Comparison of ENCODE assay signal across 16 cellular contexts in the genomic region with DNA sequence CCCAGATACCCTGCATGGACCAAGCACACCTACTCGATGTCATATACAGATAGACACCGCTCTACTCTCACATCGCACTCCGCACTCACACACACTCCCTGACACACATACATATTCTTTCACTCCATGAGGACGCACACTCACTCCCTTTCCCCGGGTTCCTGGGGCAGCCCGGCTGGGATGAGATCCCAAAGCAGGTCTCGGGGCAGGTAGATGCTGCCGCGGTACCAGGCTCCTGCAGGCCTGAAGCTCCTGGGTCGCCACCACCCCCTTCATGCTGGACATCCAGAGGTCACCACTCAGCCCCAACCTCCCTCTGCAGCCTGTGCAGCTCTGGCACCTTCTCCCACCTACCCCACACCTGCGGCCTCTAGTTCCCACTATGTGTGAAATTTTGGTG. TPM values are rescaled to one million over a fixed set of nuclear protein-coding genes. Genes with fewer than 3 reads are reported as not detected.
A peak's percentile ranks its signal among the peaks of the same experiment; 100 is the strongest.
DNase-seq lines count a peak whose midpoint lies in the region; ATAC-seq, FAIRE-seq and TF ChIP-seq lines count a peak whose summit lies in the region.
"Had no signal": no experiment of that assay in that cellular context is flagged by ENCODE, and none has a peak within 500 bp of the region (broad histone marks: within the 10 kb centered on the region; RNA-seq: fewer than 3 reads in every experiment).

No MANE protein-coding gene starts in this region.

- H3K4me1 ChIP-seq in H1 (replicated peaks in 1 of 4; ENCODE audit: control insufficient read depth in 3 of 4, insufficient read depth in 4 of 4, low read length in 3 of 4) (peaks cover 0 to 26% (median 17%) of the 10 kb centered on the region in 4 experiments; a peak in 6 of 7 replicates), breast epithelium (no peaks in the 10 kb centered on the region)

- no peak overlapping the region for H2BK12ac ChIP-seq in H1 (ENCODE audit: low read depth, low read length)

- ATAC-seq in stimulated activated naive B cell treated with anti-CD40 and anti-IgM and Interleukin-4, amounts not matched to agents 10 μg/mL and 1 μg/mL and 100 μg/mL, for 72 hours (replicated peaks): no peak
- ATAC-seq in HG02759 (IDR thresholded peaks at IDR 0.05; ENCODE audit: unreplicated experiment): no peak
- ATAC-seq: HCT116 had no signal

- no peak overlapping the region for H2BK15ac ChIP-seq in H1 (ENCODE audit: low read length)

- H3K23me2 ChIP-seq in H1 (ENCODE audit: low read depth, low read length): peaks cover 7% of the 10 kb centered on the region; the same call in 1 of the 2 replicates

- H3K56ac ChIP-seq in H1 (replicated peaks; ENCODE audit: insufficient read length, low read depth, low read length): no peak overlapping the region

- no peak for TF ChIP-seq RAD21 in H1 (IDR thresholded peaks at IDR 0.05 in 1 of 2, conservative IDR thresholded peaks at IDR 0.05 in 1 of 2; ENCODE audit: low read depth in 2 of 2, low read length in 2 of 2)

- CTCF ChIA-PET in H1 (lab: Charles Lee; ENCODE audit: partially characterized antibody): interaction anchor here (0.6 to 12.7 kb wide), 9 partner anchors 9 to 514 kb away, joined by 3 to 276 read pairs (median 5); a partner anchor contains a TSS

- H4K5ac ChIP-seq in H1 (ENCODE audit: insufficient read length, low read depth, low read length): no peak overlapping the region

- peaks cover 75 to 81% of the 10 kb centered on the region in 2 donors for H3K27me3 Mint-ChIP-seq in stimulated activated naive B cell treated with anti-CD40 and anti-IgM and Interleukin-4, amounts not matched to agents 10 μg/mL and 1 μg/mL and 100 μg/mL, for 72 hours
- peaks cover 66% of the 10 kb centered on the region for H3K27me3 Mint-ChIP-seq in T-helper 2 cell treated with Interferon-gamma antibody and Interleukin-4, amounts not matched to agents 5 μg/mL and 100 μg/mL, for 36 hours (ENCODE audit: low read depth)

- no peak overlapping the region for H3K23ac ChIP-seq in H1 (ENCODE audit: insufficient read length)

- no peak overlapping the region for H3K18ac ChIP-seq in H1 (ENCODE audit: extremely low read depth, low read length)

- no peak for TF ChIP-seq EP300 in H1 (IDR thresholded peaks at IDR 0.05; ENCODE audit: borderline replicate concordance in 1 of 2, low read depth in 2 of 2, low read length in 2 of 2)

- no peak overlapping the region for H2AK5ac ChIP-seq in H1 (ENCODE audit: low read depth, low read length)

- H3K14ac ChIP-seq in H1 (ENCODE audit: insufficient read length): no peak overlapping the region

- H3K9me3 Mint-ChIP-seq in stimulated activated naive B cell treated with anti-CD40 and anti-IgM and Interleukin-4, amounts not matched to agents 10 μg/mL and 1 μg/mL and 100 μg/mL, for 72 hours: no peaks in the 10 kb centered on the region
- no peaks in the 10 kb centered on the region for H3K9me3 Mint-ChIP-seq in T-helper 2 cell treated with Interferon-gamma antibody and Interleukin-4, amounts not matched to agents 5 μg/mL and 100 μg/mL, for 36 hours

- intact Hi-C loops in breast epithelium (cut with DNase I; ENCODE audit: low total_unique reads): no loop called here

- H3K4me3 ChIP-seq in H7 (ENCODE audit: insufficient read depth, low read depth, low read length) (no peak overlapping the region), H1 (ENCODE audit: extremely low read depth in 1 of 4, insufficient read depth in 2 of 4, low read depth in 3 of 4, low read length in 4 of 4) (no peak overlapping the region), breast epithelium (no peak overlapping the region)

- H3K36me3 ChIP-seq in H7 (replicated peaks; ENCODE audit: control insufficient read depth, insufficient read depth, low read length): peaks cover 11% of the 10 kb centered on the region
- H3K36me3 ChIP-seq in H1 (ENCODE audit: control insufficient read depth in 2 of 4, insufficient read depth in 4 of 4, low read length in 3 of 4): peaks cover 5 to 20% (median 7%) of the 10 kb centered on the region in 4 experiments; a peak in 6 of 8 replicates
- H3K36me3 ChIP-seq in breast epithelium: no peaks in the 10 kb centered on the region

- TF ChIP-seq POLR2A in H1 (IDR thresholded peaks at IDR 0.05; ENCODE audit: control extremely low read depth in 1 of 2, low read depth in 2 of 2, low read length in 2 of 2) (no peak), breast epithelium (IDR thresholded peaks at IDR 0.05) (no peak)

- H2BK120ac ChIP-seq in H1 (replicated peaks; ENCODE audit: low read depth, low read length): no peak overlapping the region

- no peak overlapping the region for H3K4ac ChIP-seq in H1 (replicated peaks; ENCODE audit: insufficient read length, low read depth, low read length)

- peaks cover 0 to 6% of the 10 kb centered on the region in 2 experiments; a peak in 1 of 4 replicates for H3K9me3 ChIP-seq in H1 (ENCODE audit: insufficient read depth in 2 of 2, low read depth in 1 of 2, low read length in 1 of 2)
- H3K9me3 ChIP-seq in breast epithelium: no peaks in the 10 kb centered on the region
- H3K9me3 ChIP-seq: Caco-2 had no signal

- peaks cover 6 to 9% of the 10 kb centered on the region in 2 experiments for H4K20me1 ChIP-seq in H1 (replicated peaks in 1 of 2; ENCODE audit: control insufficient read depth in 1 of 2, insufficient read depth in 2 of 2, low read length in 2 of 2)

- no peak overlapping the region for H3K4me2 ChIP-seq in H1 (ENCODE audit: insufficient read depth in 1 of 2, low read depth in 2 of 2, low read length in 2 of 2)

- H4K8ac ChIP-seq in H1 (ENCODE audit: extremely low read depth, insufficient read depth, low read length): no peak overlapping the region

- no peak for TF ChIP-seq CTCF in H1 (IDR thresholded peaks at IDR 0.05; ENCODE audit: control extremely low read depth in 1 of 3, insufficient read depth in 1 of 3, low read depth in 1 of 3, low read length in 3 of 3)
- no peak for TF ChIP-seq CTCF in breast epithelium (IDR thresholded peaks at IDR 0.05)

- no peak overlapping the region for H4K91ac ChIP-seq in H1 (replicated peaks; ENCODE audit: insufficient read length, low read length)

- H2BK20ac ChIP-seq in H1 (ENCODE audit: low read length): no peak overlapping the region

- peaks cover 0 to 6% of the 10 kb centered on the region in 2 donors for H3K36me3 Mint-ChIP-seq in stimulated activated naive B cell treated with anti-CD40 and anti-IgM and Interleukin-4, amounts not matched to agents 10 μg/mL and 1 μg/mL and 100 μg/mL, for 72 hours
- peaks cover 19% of the 10 kb centered on the region for H3K36me3 Mint-ChIP-seq in T-helper 2 cell treated with Interferon-gamma antibody and Interleukin-4, amounts not matched to agents 5 μg/mL and 100 μg/mL, for 36 hours (ENCODE audit: low read depth)

- H3K27ac ChIP-seq in H1 (ENCODE audit: low read depth, low read length): no peak overlapping the region
- no peak overlapping the region for H3K27ac ChIP-seq in breast epithelium

- H3K27me3 ChIP-seq in H7 (ENCODE audit: control insufficient read depth, insufficient read depth, low read length): peaks cover 74% of the 10 kb centered on the region
- peaks cover 57 to 80% (median 73%) of the 10 kb centered on the region in 4 experiments for H3K27me3 ChIP-seq in H1 (replicated peaks in 1 of 4; ENCODE audit: control insufficient read depth in 3 of 4, extremely low read depth in 1 of 4, insufficient read depth in 3 of 4, low read length in 3 of 4)
- peaks cover 10 to 30% of the 10 kb centered on the region in 2 donors for H3K27me3 ChIP-seq in breast epithelium

- peak overlapping the region; percentile 7 for H3K27ac Mint-ChIP-seq in stimulated activated naive B cell treated with anti-CD40 and anti-IgM and Interleukin-4, amounts not matched to agents 10 μg/mL and 1 μg/mL and 100 μg/mL, for 72 hours
- H3K27ac Mint-ChIP-seq in T-helper 2 cell treated with Interferon-gamma antibody and Interleukin-4, amounts not matched to agents 5 μg/mL and 100 μg/mL, for 36 hours: no peak overlapping the region
- H3K27ac Mint-ChIP-seq: CD14-positive monocyte had no signal

- no peaks in the 10 kb centered on the region for H3K79me1 ChIP-seq in H1 (ENCODE audit: low read depth, low read length)

- no peak overlapping the region for H3K4me3 Mint-ChIP-seq in stimulated activated naive B cell treated with anti-CD40 and anti-IgM and Interleukin-4, amounts not matched to agents 10 μg/mL and 1 μg/mL and 100 μg/mL, for 72 hours
- H3K4me3 Mint-ChIP-seq in T-helper 2 cell treated with Interferon-gamma antibody and Interleukin-4, amounts not matched to agents 5 μg/mL and 100 μg/mL, for 36 hours: no peak overlapping the region

- H2AFZ ChIP-seq in H1 (ENCODE audit: low read length): no peak overlapping the region

- H3K79me2 ChIP-seq in H1 (ENCODE audit: control insufficient read depth in 1 of 2, insufficient read depth in 2 of 2, low read length in 2 of 2): no peaks in the 10 kb centered on the region

- no peak overlapping the region for H3K9ac ChIP-seq in H1 (replicated peaks in 1 of 4; ENCODE audit: extremely low read depth in 1 of 4, low read depth in 3 of 4, low read length in 3 of 4)

- H2BK5ac ChIP-seq in H1 (ENCODE audit: low read depth, low read length): no peak overlapping the region

- WGBS in H1 (ENCODE audit: extremely low coverage in 1 of 2, insufficient coverage in 1 of 2, insufficient read length in 1 of 2, insufficient replicate concordance in 2 of 2, low coverage in 1 of 2, low lambda C conversion rate in 2 of 2, missing lambda C conversion rate in 1 of 2), 2 experiments: 81 to 100% methylated on average over 3 to 12 of the region's 12 CpGs

- no peak for FAIRE-seq in H1 (lab: Jason Lieb, UNC)

- H3K4me1 Mint-ChIP-seq in stimulated activated naive B cell treated with anti-CD40 and anti-IgM and Interleukin-4, amounts not matched to agents 10 μg/mL and 1 μg/mL and 100 μg/mL, for 72 hours: peaks cover 29 to 42% of the 10 kb centered on the region in 2 donors
- peaks cover 15% of the 10 kb centered on the region for H3K4me1 Mint-ChIP-seq in T-helper 2 cell treated with Interferon-gamma antibody and Interleukin-4, amounts not matched to agents 5 μg/mL and 100 μg/mL, for 36 hours (ENCODE audit: low read depth)

- POLR2A ChIA-PET in H1 (lab: Charles Lee; ENCODE audit: partially characterized antibody): interaction anchor here (1.3 to 6.2 kb wide), 4 partner anchors 8 to 40 kb away, joined by 4 to 37 read pairs (median 32); a partner anchor contains a TSS

- peak; percentile 55 for DNase-seq in H7
- no peak for DNase-seq in H1 (ENCODE audit: low read depth in 1 of 2, low spot score in 2 of 2)
- peak; percentile 64 for DNase-seq in mesenteric fat pad (ENCODE audit: low spot score)
- no peak for DNase-seq in stimulated activated naive B cell treated with anti-CD40 and anti-IgM and Interleukin-4, amounts not matched to agents 10 μg/mL and 1 μg/mL and 100 μg/mL, for 72 hours
- no peak for DNase-seq in T-helper 2 cell treated with Interferon-gamma antibody and Interleukin-4, amounts not matched to agents 5 μg/mL and 100 μg/mL, for 36 hours (ENCODE audit: low spot score)
- no peak for DNase-seq in breast epithelium (ENCODE audit: low spot score in 2 of 2)
- DNase-seq: AML-193, Caco-2, KG1, NCI-H1048, NCI-H146, NCI-H2081, NCI-H774 had no signal

RNA-seq across cellular contexts. Expression of a gene that starts 2.3 kb away (rescaled TPM):
- total RNA-seq in H7 (2014; rRNA removed; shearing (Covaris generic)): 1.1 and 3.3 TPM in 2 replicates
- 0.28 and 0.59 TPM in 2 replicates for total RNA-seq in H1 (2021; fragmentation: NEBNext Ultra II Directional; extraction: Animal tissue kit (Norgen Biotek cat#: 25700))
- polyA plus RNA-seq in H1 (2011; rRNA removed): 0.63 and 0.77 TPM in 2 replicates
- 1.00 TPM for polyA plus RNA-seq in H1 (2011; cell fraction: cytosol; rRNA removed)
- 1.4 TPM for polyA plus RNA-seq in H1 (2011; cell fraction: nucleus; rRNA removed)
- polyA plus RNA-seq in H1 (2012, experiment 1 of 2): 0.54 to 0.74 TPM (median 0.65 TPM) in 4 replicates
- polyA plus RNA-seq in H1 (2012, experiment 2 of 2): 0.34 TPM
- polyA plus RNA-seq in H1 (2013, experiment 1 of 2): 0.30 TPM
- 0.22 TPM for polyA plus RNA-seq in H1 (2013, experiment 2 of 2)
- polyA minus RNA-seq in H1 (2011; rRNA and poly(A)+ RNA removed): not detected in 2 replicates
- polyA minus RNA-seq in H1 (2011; cell fraction: cytosol; rRNA and poly(A)+ RNA removed): not detected
- polyA minus RNA-seq in H1 (2011; cell fraction: nucleus; rRNA and poly(A)+ RNA removed): 0.70 TPM
- not detected for total RNA-seq in mesenteric fat pad
- under 1 TPM in 2 of 3 donors, not detected in 1; 0.33 to 0.44 TPM for total RNA-seq in breast epithelium
- polyA plus RNA-seq: CD14-positive monocyte had no signal

RNA-seq across cellular contexts. Expression of a gene that starts 11.6 kb away (rescaled TPM):
- total RNA-seq in H7 (2014; rRNA removed; shearing (Covaris generic)): 46.1 and 48.0 TPM in 2 replicates
- 52.0 and 54.0 TPM in 2 replicates for total RNA-seq in H1 (2021; fragmentation: NEBNext Ultra II Directional; extraction: Animal tissue kit (Norgen Biotek cat#: 25700))
- polyA plus RNA-seq in H1 (2011; rRNA removed): 36.7 and 54.7 TPM in 2 replicates
- polyA plus RNA-seq in H1 (2011; cell fraction: cytosol; rRNA removed): 46.2 TPM
- 206 TPM for polyA plus RNA-seq in H1 (2011; cell fraction: nucleus; rRNA removed)
- polyA plus RNA-seq in H1 (2012, experiment 1 of 2): 52.5 to 76.4 TPM (median 67.7 TPM) in 4 replicates
- polyA plus RNA-seq in H1 (2012, experiment 2 of 2): 60.0 TPM
- polyA plus RNA-seq in H1 (2013, experiment 1 of 2): 69.0 TPM
- polyA plus RNA-seq in H1 (2013, experiment 2 of 2): 61.6 TPM
- 32.9 and 39.5 TPM in 2 replicates for polyA minus RNA-seq in H1 (2011; rRNA and poly(A)+ RNA removed)
- 31.2 TPM for polyA minus RNA-seq in H1 (2011; cell fraction: cytosol; rRNA and poly(A)+ RNA removed)
- 58.6 TPM for polyA minus RNA-seq in H1 (2011; cell fraction: nucleus; rRNA and poly(A)+ RNA removed)
- total RNA-seq in mesenteric fat pad: not detected
- total RNA-seq in breast epithelium: 1 to 10 TPM in 1 of 3 donors, under 1 TPM in 2; 0.29 to 1.8 (median 0.66) TPM
- polyA plus RNA-seq: CD14-positive monocyte had no signal

RNA-seq across cellular contexts. Expression of a gene that starts 12.0 kb away (rescaled TPM):
- 0.15 and 0.35 TPM in 2 replicates for total RNA-seq in H7 (2014; rRNA removed; shearing (Covaris generic))
- 0.13 and 0.39 TPM in 2 replicates for total RNA-seq in H1 (2021; fragmentation: NEBNext Ultra II Directional; extraction: Animal tissue kit (Norgen Biotek cat#: 25700))
- polyA plus RNA-seq in H1 (2011; rRNA removed): 0.19 and 0.20 TPM in 2 replicates
- polyA plus RNA-seq in H1 (2011; cell fraction: cytosol; rRNA removed): 0.19 TPM
- polyA plus RNA-seq in H1 (2011; cell fraction: nucleus; rRNA removed): 0.39 TPM
- 0.05 to 0.51 TPM (median 0.25 TPM) in 4 replicates for polyA plus RNA-seq in H1 (2012, experiment 1 of 2)
- polyA plus RNA-seq in H1 (2012, experiment 2 of 2): not detected
- polyA plus RNA-seq in H1 (2013, experiment 1 of 2): 0.24 TPM
- 0.48 TPM for polyA plus RNA-seq in H1 (2013, experiment 2 of 2)
- polyA minus RNA-seq in H1 (2011; rRNA and poly(A)+ RNA removed): 0.22 and 0.50 TPM in 2 replicates
- polyA minus RNA-seq in H1 (2011; cell fraction: cytosol; rRNA and poly(A)+ RNA removed): not detected
- 0.40 TPM for polyA minus RNA-seq in H1 (2011; cell fraction: nucleus; rRNA and poly(A)+ RNA removed)
- not detected for total RNA-seq in mesenteric fat pad
- 1 to 10 TPM in 2 of 3 donors, not detected in 1; 3.6 to 5.0 TPM for total RNA-seq in breast epithelium
- polyA plus RNA-seq: CD14-positive monocyte had no signal

RNA-seq across cellular contexts. Expression of a gene that starts 32.6 kb away (rescaled TPM):
- total RNA-seq in H7 (2014; rRNA removed; shearing (Covaris generic)): 30.2 and 31.9 TPM in 2 replicates
- total RNA-seq in H1 (2021; fragmentation: NEBNext Ultra II Directional; extraction: Animal tissue kit (Norgen Biotek cat#: 25700)): 21.3 and 24.5 TPM in 2 replicates
- polyA plus RNA-seq in H1 (2011; rRNA removed): 12.7 and 19.2 TPM in 2 replicates
- polyA plus RNA-seq in H1 (2011; cell fraction: cytosol; rRNA removed): 20.5 TPM
- polyA plus RNA-seq in H1 (2011; cell fraction: nucleus; rRNA removed): 19.1 TPM
- 17.1 to 25.9 TPM (median 19.6 TPM) in 4 replicates for polyA plus RNA-seq in H1 (2012, experiment 1 of 2)
- polyA plus RNA-seq in H1 (2012, experiment 2 of 2): 4.6 TPM
- 25.8 TPM for polyA plus RNA-seq in H1 (2013, experiment 1 of 2)
- polyA plus RNA-seq in H1 (2013, experiment 2 of 2): 29.1 TPM
- 35.2 and 47.9 TPM in 2 replicates for polyA minus RNA-seq in H1 (2011; rRNA and poly(A)+ RNA removed)
- 26.9 TPM for polyA minus RNA-seq in H1 (2011; cell fraction: cytosol; rRNA and poly(A)+ RNA removed)
- 26.4 TPM for polyA minus RNA-seq in H1 (2011; cell fraction: nucleus; rRNA and poly(A)+ RNA removed)
- total RNA-seq in mesenteric fat pad (9.9 TPM), breast epithelium (10 to 100 TPM; 13.8 to 24.0 (median 22.0) TPM)

RNA-seq across cellular contexts. Expression of a gene that starts 39.7 kb away (rescaled TPM):
- total RNA-seq in H7 (2014; rRNA removed; shearing (Covaris generic)): 2.5 and 5.1 TPM in 2 replicates
- total RNA-seq in H1 (2021; fragmentation: NEBNext Ultra II Directional; extraction: Animal tissue kit (Norgen Biotek cat#: 25700)): 0.96 and 1.4 TPM in 2 replicates
- 0.79 and 1.1 TPM in 2 replicates for polyA plus RNA-seq in H1 (2011; rRNA removed)
- 0.81 TPM for polyA plus RNA-seq in H1 (2011; cell fraction: cytosol; rRNA removed)
- 1.9 TPM for polyA plus RNA-seq in H1 (2011; cell fraction: nucleus; rRNA removed)
- polyA plus RNA-seq in H1 (2012, experiment 1 of 2): 0.51 to 1.3 TPM (median 0.68 TPM) in 4 replicates
- 1.1 TPM for polyA plus RNA-seq in H1 (2012, experiment 2 of 2)
- polyA plus RNA-seq in H1 (2013, experiment 1 of 2): 0.36 TPM
- 0.37 TPM for polyA plus RNA-seq in H1 (2013, experiment 2 of 2)
- 0.17 and 1.8 TPM in 2 replicates for polyA minus RNA-seq in H1 (2011; rRNA and poly(A)+ RNA removed)
- polyA minus RNA-seq in H1 (2011; cell fraction: cytosol; rRNA and poly(A)+ RNA removed): not detected
- polyA minus RNA-seq in H1 (2011; cell fraction: nucleus; rRNA and poly(A)+ RNA removed): not detected
- total RNA-seq in mesenteric fat pad: 0.55 TPM
- 1 to 10 TPM in 1 of 3 donors, under 1 TPM in 1, not detected in 1; 0.96 to 2.0 TPM for total RNA-seq in breast epithelium
- polyA plus RNA-seq: CD14-positive monocyte had no signal

Comparison
In these comparisons a context has a peak if more than half of its experiments do, and no peak if none do; other contexts are left out.
1. DNase-seq: peak in H7 (single experiment) and mesenteric fat pad (single experiment); none in H1 (0 of 2), stimulated activated naive B cell treated with anti-CD40 and anti-IgM and Interleukin-4, amounts not matched to agents 10 μg/mL and 1 μg/mL and 100 μg/mL, for 72 hours (single experiment), T-helper 2 cell treated with Interferon-gamma antibody and Interleukin-4, amounts not matched to agents 5 μg/mL and 100 μg/mL, for 36 hours (single experiment) and breast epithelium (0 of 2).
2. RNA of a gene that starts 11.6 kb away (total RNA-seq): 52.0 to 54.0 TPM in H1 and 46.1 to 48.0 TPM in H7; 0.29 to 1.8 TPM in breast epithelium and not detected in mesenteric fat pad (single experiment); every median in the first group is over 10 times any median in the second.